ENCODE assay signal across 12 cellular contexts in the genomic region with DNA sequence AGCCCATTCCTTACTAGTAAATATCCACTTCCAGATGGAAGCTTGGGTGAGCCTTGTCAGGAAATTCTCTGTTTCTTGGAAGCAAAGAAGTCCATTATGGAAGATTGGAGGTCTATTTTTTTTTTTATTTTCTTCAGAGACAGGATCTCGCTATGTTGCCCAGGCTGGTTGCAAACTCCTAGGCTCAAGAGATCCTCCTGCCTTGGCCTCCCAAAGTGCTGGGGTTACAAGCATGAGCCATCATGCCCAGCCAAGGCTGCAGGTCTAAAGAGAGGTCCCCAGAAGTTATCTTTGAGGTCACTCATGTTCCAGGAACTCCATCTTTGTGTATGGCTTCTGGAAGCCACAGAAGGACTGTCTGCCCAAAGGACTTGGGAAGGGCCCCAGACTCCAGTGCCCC.
DNase-seq lines count a peak whose midpoint lies in the region; ATAC-seq and TF ChIP-seq lines count a peak whose summit lies in the region.
"Had no signal": no experiment of that assay in that cellular context is flagged by ENCODE, and none has a peak within 500 bp of the region (broad histone marks: within the 10 kb centered on the region; RNA-seq: fewer than 3 reads in every experiment).

No MANE protein-coding gene starts in this region.

- no peaks in the 10 kb centered on the region for H3K9me3 ChIP-seq in HCT116 (ENCODE audit: control insufficient read depth in 1 of 2, insufficient read depth in 1 of 2, low read depth in 1 of 2, low read length in 2 of 2)
- no peaks in the 10 kb centered on the region for H3K9me3 ChIP-seq in trophoblast cell (ENCODE audit: insufficient read depth, low read depth, low read length)
- peaks cover 16% of the 10 kb centered on the region for H3K9me3 ChIP-seq in MG63

- peak overlapping the region; percentile 84 for H4K91ac ChIP-seq in trophoblast cell (ENCODE audit: low read depth, low read length)

- no TSS peak for BruUV-seq in HCT116 (replicated peaks; lab: Mats Ljungman, UMichigan)

- RAD21 ChIA-PET in HCT116 (lab: Charles Lee; ENCODE audit: low non-redundant PET in 1 of 2, low total read pairs in 2 of 2, uncharacterized antibody in 2 of 2, unreplicated experiment in 2 of 2): no interaction called here

- H3K4me1 ChIP-seq in HCT116 (ENCODE audit: control insufficient read depth in 1 of 2, insufficient read depth in 2 of 2, low read length in 2 of 2): peaks cover 8 to 31% of the 10 kb centered on the region in 2 experiments
- H3K4me1 ChIP-seq in trophoblast cell (ENCODE audit: control insufficient read depth in 1 of 2, insufficient read depth in 2 of 2, low read length in 2 of 2): peaks cover 18 to 26% of the 10 kb centered on the region in 2 experiments

- H2BK12ac ChIP-seq in trophoblast cell (ENCODE audit: low read length): peak overlapping the region; percentile 93

- H3K9ac ChIP-seq in HCT116 (ENCODE audit: low read length): no peak overlapping the region
- H3K9ac ChIP-seq in trophoblast cell (ENCODE audit: low read length): no peak overlapping the region
- H3K9ac ChIP-seq: BLaER1 had no signal

- H3K4me3 ChIP-seq in HCT116 (replicated peaks in 1 of 2; ENCODE audit: low read depth in 1 of 2, low read length in 2 of 2) (no peak overlapping the region), trophoblast cell (ENCODE audit: low read depth, low read length) (no peak overlapping the region), MG63 (no peak overlapping the region)
- H3K4me3 ChIP-seq: BLaER1 had no signal

- peaks cover 24% of the 10 kb centered on the region for H3K79me1 ChIP-seq in trophoblast cell (ENCODE audit: low read length)

- CTCF ChIA-PET in HCT116 (lab: Charles Lee): interaction anchor here (0.9 kb wide), 1 partner anchor 85 kb away, joined by 3 read pairs; no protein-coding TSS in a partner anchor
- CTCF ChIA-PET in RWPE1 (lab: Yijun Ruan, JAX): interaction anchor here (1.0 to 1.2 kb wide), 2 partner anchors 8 to 109 kb away, joined by 3 to 5 read pairs; no protein-coding TSS in a partner anchor

- no peaks in the 10 kb centered on the region for H4K20me1 ChIP-seq in HCT116 (ENCODE audit: insufficient read depth)
- H4K20me1 ChIP-seq: BLaER1 had no signal

- no peak overlapping the region for H4K12ac ChIP-seq in trophoblast cell (ENCODE audit: low read depth, low read length)

- H3K18ac ChIP-seq in trophoblast cell (ENCODE audit: low read length): peak overlapping the region; percentile 29

- H3K36me3 Mint-ChIP-seq in dendritic cell treated with granulocyte-macrophage colony-stimulating factor and Interleukin-4, amounts not matched to agents 40 ng/mL and 50 ng/mL, for 4 days (ENCODE audit: low read depth): peaks cover 11% of the 10 kb centered on the region

- no peaks in the 10 kb centered on the region for H3K36me3 ChIP-seq in HCT116 (ENCODE audit: control insufficient read depth in 1 of 2, insufficient read depth in 2 of 2, low read length in 2 of 2)
- no peaks in the 10 kb centered on the region for H3K36me3 ChIP-seq in trophoblast cell (ENCODE audit: control insufficient read depth in 1 of 2, insufficient read depth in 2 of 2, low read length in 2 of 2)
- H3K36me3 ChIP-seq in MG63: no peaks in the 10 kb centered on the region
- H3K36me3 ChIP-seq: BLaER1 had no signal

- intact Hi-C loops in HCT116 (cut with micrococcal nuclease): no loop called here
- intact Hi-C loops in dendritic cell treated with granulocyte-macrophage colony-stimulating factor and Interleukin-4, amounts not matched to agents 40 ng/mL and 50 ng/mL, for 4 days (cut with micrococcal nuclease): loop anchor here (5.0 kb wide), 1 partner anchor 36 kb away; no protein-coding TSS in a partner anchor

- no peak overlapping the region for H3K23ac ChIP-seq in trophoblast cell (ENCODE audit: low read length)

- peak overlapping the region; percentile 82 for H2BK120ac ChIP-seq in trophoblast cell (ENCODE audit: insufficient read depth, low read length, poor library complexity)

- peak overlapping the region; percentile 37; the same call in 1 of the 2 replicates for H3K4me2 ChIP-seq in HCT116 (ENCODE audit: low read length)
- no peak overlapping the region for H3K4me2 ChIP-seq in trophoblast cell (ENCODE audit: low read length)
- H3K4me2 ChIP-seq: BLaER1 had no signal

- peaks cover 14% of the 10 kb centered on the region for H3K9me3 Mint-ChIP-seq in dendritic cell treated with granulocyte-macrophage colony-stimulating factor and Interleukin-4, amounts not matched to agents 40 ng/mL and 50 ng/mL, for 4 days

- H2AFZ ChIP-seq in HCT116 (ENCODE audit: low read depth, low read length, poor library complexity, severe bottlenecking): peak overlapping the region; percentile 74
- H2AFZ ChIP-seq in trophoblast cell (ENCODE audit: insufficient read depth, low read length, poor library complexity): no peak overlapping the region

- H3K27ac ChIP-seq in HCT116 (ENCODE audit: low read depth, low read length) (no peak overlapping the region), RWPE1 (peak overlapping the region; percentile 83), trophoblast cell (ENCODE audit: low read depth, low read length) (peak overlapping the region; percentile 97)
- H3K27ac ChIP-seq: BLaER1 had no signal

- H3K4ac ChIP-seq in trophoblast cell (ENCODE audit: low read depth, low read length): peak overlapping the region; percentile 77

- H4K8ac ChIP-seq in trophoblast cell (ENCODE audit: low read depth, low read length): peak overlapping the region; percentile 61

- TF ChIP-seq POLR2A in HCT116 (IDR thresholded peaks at IDR 0.05; ENCODE audit: borderline replicate concordance, extremely low read depth, insufficient read depth, insufficient read length): no peak

- TF ChIP-seq RAD21 in HCT116 (IDR thresholded peaks at IDR 0.05; ENCODE audit: low read depth): no peak

- H3K27ac Mint-ChIP-seq in dendritic cell treated with granulocyte-macrophage colony-stimulating factor and Interleukin-4, amounts not matched to agents 40 ng/mL and 50 ng/mL, for 4 days: peak overlapping the region; percentile 80
- H3K27ac Mint-ChIP-seq: CD8-positive, alpha-beta memory T cell had no signal

- no peaks in the 10 kb centered on the region for H3K9me2 ChIP-seq in HCT116 (ENCODE audit: insufficient read depth)

- H3K27me3 ChIP-seq in HCT116 (ENCODE audit: insufficient read depth, low read length): no peaks in the 10 kb centered on the region
- no peaks in the 10 kb centered on the region for H3K27me3 ChIP-seq in trophoblast cell (ENCODE audit: insufficient read depth, low read length)
- H3K27me3 ChIP-seq in MG63: no peaks in the 10 kb centered on the region; the same call in 1 of the 2 replicates
- H3K27me3 ChIP-seq: BLaER1 had no signal

- POLR2A ChIA-PET in HCT116 (lab: Charles Lee): interaction anchor here (0.7 to 1.1 kb wide), 2 partner anchors 11 to 19 kb away, joined by 3 to 4 read pairs; no protein-coding TSS in a partner anchor
- POLR2A ChIA-PET in RWPE1 (lab: Yijun Ruan, JAX; ENCODE audit: low non-redundant PET): interaction anchor here (0.7 kb wide), 1 partner anchor 661 kb away, joined by 4 read pairs; no protein-coding TSS in a partner anchor

- H3K79me2 ChIP-seq in HCT116 (ENCODE audit: insufficient read depth, low read length) (no peaks in the 10 kb centered on the region), trophoblast cell (ENCODE audit: control insufficient read depth, insufficient read depth, low read length, poor library complexity) (peaks cover 5% of the 10 kb centered on the region)

- no peaks in the 10 kb centered on the region for H3K27me3 Mint-ChIP-seq in dendritic cell treated with granulocyte-macrophage colony-stimulating factor and Interleukin-4, amounts not matched to agents 40 ng/mL and 50 ng/mL, for 4 days

- peak overlapping the region; percentile 81 for H2BK5ac ChIP-seq in trophoblast cell (ENCODE audit: low read depth, low read length, poor library complexity)

- no peak overlapping the region for H3K4me3 Mint-ChIP-seq in dendritic cell treated with granulocyte-macrophage colony-stimulating factor and Interleukin-4, amounts not matched to agents 40 ng/mL and 50 ng/mL, for 4 days
- H3K4me3 Mint-ChIP-seq: CD8-positive, alpha-beta memory T cell had no signal

- TF ChIP-seq CTCF in HCT116 (IDR thresholded peaks at IDR 0.05 in 2 of 3, conservative IDR thresholded peaks at IDR 0.05 in 1 of 3; ENCODE audit: borderline replicate concordance in 1 of 3, insufficient read depth in 1 of 3, low read depth in 2 of 3, low read length in 2 of 3) (no peak), RWPE1 (conservative IDR thresholded peaks at IDR 0.05; ENCODE audit: low read depth) (no peak)

- ATAC-seq in HCT116: no peak
- ATAC-seq in HG03571 (IDR thresholded peaks at IDR 0.05; ENCODE audit: unreplicated experiment): no peak
- ATAC-seq in esophagus mucosa: no peak

- H3K14ac ChIP-seq in trophoblast cell (ENCODE audit: low read length): peak overlapping the region; percentile 59

- WGBS in trophoblast cell (ENCODE audit: extremely low coverage, insufficient coverage, insufficient read length): no CpG with 5 or more reads among the region's 1 CpG

- DNase-seq in HCT116 (ENCODE audit: low read depth, low spot score) (no peak), RWPE1 (ENCODE audit: low spot score) (no peak), trophoblast cell (no peak), MG63 (no peak)
- DNase-seq: 8988T; AML-193; CD8-positive, alpha-beta memory T cell; GF-D8 had no signal

- peak overlapping the region; percentile 49 for H2AK5ac ChIP-seq in trophoblast cell (ENCODE audit: low read length)

- H3K4me1 Mint-ChIP-seq in dendritic cell treated with granulocyte-macrophage colony-stimulating factor and Interleukin-4, amounts not matched to agents 40 ng/mL and 50 ng/mL, for 4 days (ENCODE audit: low read depth): peaks cover 78% of the 10 kb centered on the region
